9 cellular contexts compared by ENCODE assay signal in the genomic region with DNA sequence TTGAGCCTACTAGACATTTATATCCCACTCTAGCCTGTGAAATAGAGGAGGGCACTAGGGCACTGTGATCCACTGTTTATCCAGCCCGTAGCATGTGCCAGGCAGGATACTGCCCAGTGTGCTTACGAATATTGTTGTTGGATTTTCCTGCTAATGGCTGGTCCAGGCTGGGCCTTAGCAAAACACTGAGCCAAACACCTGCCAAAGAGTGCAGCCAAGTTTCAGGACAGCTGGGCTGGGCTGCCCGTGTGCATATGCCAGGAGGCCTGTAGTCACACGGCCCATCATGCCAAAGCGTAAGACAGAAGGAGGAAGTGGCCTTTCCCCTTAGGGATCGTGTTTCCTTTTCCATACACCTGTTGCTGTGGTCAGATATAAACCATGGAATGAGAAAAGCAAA. TPM values are rescaled to one million over a fixed set of nuclear protein-coding genes. Genes with fewer than 3 reads are reported as not detected.
DNase-seq lines count a peak whose midpoint lies in the region; ATAC-seq and TF ChIP-seq lines count a peak whose summit lies in the region.
"Had no signal": no experiment of that assay in that cellular context is flagged by ENCODE, and none has a peak within 500 bp of the region (broad histone marks: within the 10 kb centered on the region; RNA-seq: fewer than 3 reads in every experiment).

No MANE protein-coding gene starts in this region.

- TF ChIP-seq CTCF in ascending aorta (IDR thresholded peaks at IDR 0.05) (no peak), transverse colon (IDR thresholded peaks at IDR 0.05) (no peak)
- TF ChIP-seq CTCF in CD4-positive, alpha-beta T cell (IDR thresholded peaks at IDR 0.05), result no peak

- H3K4me3 ChIP-seq in ascending aorta (no peak overlapping the region), transverse colon (no peak overlapping the region)
- no peak overlapping the region for H3K4me3 ChIP-seq in effector memory CD4-positive, alpha-beta T cell (ENCODE audit: insufficient read depth, low read depth, low read length, poor library complexity, severe bottlenecking)

- H3K4me1 ChIP-seq in ascending aorta (peaks cover 0 to 26% of the 10 kb centered on the region in 2 donors), transverse colon (peaks cover 0 to 16% (median 2%) of the 10 kb centered on the region in 4 donors)
- H3K4me1 ChIP-seq in effector memory CD4-positive, alpha-beta T cell (ENCODE audit: control insufficient read depth, insufficient read depth, low read length, poor library complexity, severe bottlenecking), result no peaks in the 10 kb centered on the region

- no peaks in the 10 kb centered on the region for H3K27me3 Mint-ChIP-seq in CD4-positive, alpha-beta T cell

- no peak overlapping the region for H3K4me3 Mint-ChIP-seq in CD4-positive, alpha-beta T cell

- TF ChIP-seq EP300 in transverse colon (IDR thresholded peaks at IDR 0.05; ENCODE audit: low read depth), result no peak

- in situ Hi-C loops in transverse colon (cut with MboI; ENCODE audit: low pct_ligation_motif_present in 1 of 4, low pct_unique_long_range_greater_than_20kb in 1 of 4, low sequenced_read_pairs in 3 of 4), result no loop called here

- H3K36me3 Mint-ChIP-seq in CD4-positive, alpha-beta T cell (ENCODE audit: low read depth), result no peaks in the 10 kb centered on the region

- H3K36me3 ChIP-seq in ascending aorta (peaks cover 9 to 24% of the 10 kb centered on the region in 2 donors), transverse colon (peaks cover 0 to 5% (median 0%) of the 10 kb centered on the region in 4 donors)
- no peaks in the 10 kb centered on the region for H3K36me3 ChIP-seq in effector memory CD4-positive, alpha-beta T cell (ENCODE audit: control insufficient read depth, insufficient read depth, low read length)

- 30% methylated on average over 6 of the region's 6 CpGs; no CpG with 5 or more reads in 1 of the 2 donors for WGBS in transverse colon (ENCODE audit: low coverage in 1 of 2), 2 donors

- CTCF ChIA-PET in HEK293T (lab: Yijun Ruan, JAX), result no interaction called here
- CTCF ChIA-PET in CD4-positive, alpha-beta T cell (lab: Charles Lee), result no interaction called here

- no peak overlapping the region for H3K27ac Mint-ChIP-seq in CD4-positive, alpha-beta T cell

- no peaks in the 10 kb centered on the region for H3K4me1 Mint-ChIP-seq in CD4-positive, alpha-beta T cell (ENCODE audit: low read depth)

- no peaks in the 10 kb centered on the region for H3K27me3 ChIP-seq in ascending aorta
- no peaks in the 10 kb centered on the region for H3K27me3 ChIP-seq in transverse colon
- no peaks in the 10 kb centered on the region for H3K27me3 ChIP-seq in CD4-positive, alpha-beta T cell (ENCODE audit: control insufficient read depth, insufficient read depth, low read length)
- H3K27me3 ChIP-seq in effector memory CD4-positive, alpha-beta T cell (replicated peaks; ENCODE audit: control insufficient read depth, insufficient read depth, low read length, poor library complexity, severe bottlenecking), result no peaks in the 10 kb centered on the region

- no peak for TF ChIP-seq POLR2A in transverse colon (IDR thresholded peaks at IDR 0.05)

- intact Hi-C loops in ascending aorta (cut with DNase I) (loop anchor here (5.0 kb wide), 1 partner anchor 62 kb away; no protein-coding TSS in a partner anchor), transverse colon (cut with DNase I; ENCODE audit: low total_unique reads) (no loop called here)
- intact Hi-C loops in CD4-positive, alpha-beta T cell (cut with DNase I, micrococcal nuclease), result no loop called here

- peak overlapping the region; percentile 62 to 68 for H3K27ac ChIP-seq in ascending aorta
- H3K27ac ChIP-seq in transverse colon, result peak overlapping the region; percentile 37 to 46 (median 42)
- H3K27ac ChIP-seq in CD4-positive, alpha-beta T cell (ENCODE audit: low read depth, low read length), result no peak overlapping the region
- no peak overlapping the region for H3K27ac ChIP-seq in effector memory CD4-positive, alpha-beta T cell (ENCODE audit: insufficient read depth, low read length, poor library complexity, severe bottlenecking)

- POLR2A ChIA-PET in HEK293T (lab: Yijun Ruan, JAX), result no interaction called here
- POLR2A ChIA-PET in CD4-positive, alpha-beta T cell (lab: Charles Lee), result no interaction called here

- ATAC-seq in CD4-positive, alpha-beta T cell (ENCODE audit: poor library complexity), result no peak

- H3K9me3 Mint-ChIP-seq in CD4-positive, alpha-beta T cell, result no peaks in the 10 kb centered on the region
- H3K9me3 Mint-ChIP-seq: HFFc6 had no signal

- H3K9me3 ChIP-seq in ascending aorta (no peaks in the 10 kb centered on the region), transverse colon (no peaks in the 10 kb centered on the region)
- H3K9me3 ChIP-seq in CD4-positive, alpha-beta T cell (ENCODE audit: control insufficient read depth, low read length), result no peaks in the 10 kb centered on the region
- no peaks in the 10 kb centered on the region for H3K9me3 ChIP-seq in effector memory CD4-positive, alpha-beta T cell (ENCODE audit: control insufficient read depth, low read length)

- DNase-seq in NCI-H1105 treated with DMSO at 0.1 percent for 48 hours (lab: John Stamatoyannopoulos, UW) (peak; percentile 51), ascending aorta (ENCODE audit: low spot score in 2 of 2) (peak; percentile 42 to 90), kidney tubule cell (ENCODE audit: low spot score) (peak; percentile 85), transverse colon (peak; percentile 39), HEK293T (ENCODE audit: extremely low spot score) (no peak)
- no peak for DNase-seq in CD4-positive, alpha-beta T cell
- DNase-seq in effector memory CD4-positive, alpha-beta T cell, result no peak
- DNase-seq: GDM1, HFFc6 had no signal

TF ChIP-seq in HEK293T, 16 proteins besides CTCF, POLR2A, EP300 and RAD21:
- TF ChIP-seq, protein P1, sequence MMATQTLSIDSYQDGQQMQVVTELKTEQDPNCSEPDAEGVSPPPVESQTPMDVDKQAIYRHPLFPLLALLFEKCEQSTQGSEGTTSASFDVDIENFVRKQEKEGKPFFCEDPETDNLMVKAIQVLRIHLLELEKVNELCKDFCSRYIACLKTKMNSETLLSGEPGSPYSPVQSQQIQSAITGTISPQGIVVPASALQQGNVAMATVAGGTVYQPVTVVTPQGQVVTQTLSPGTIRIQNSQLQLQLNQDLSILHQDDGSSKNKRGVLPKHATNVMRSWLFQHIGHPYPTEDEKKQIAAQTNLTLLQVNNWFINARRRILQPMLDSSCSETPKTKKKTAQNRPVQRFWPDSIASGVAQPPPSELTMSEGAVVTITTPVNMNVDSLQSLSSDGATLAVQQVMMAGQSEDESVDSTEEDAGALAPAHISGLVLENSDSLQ (IDR thresholded peaks at IDR 0.05), result no peak
- no peak for TF ChIP-seq SUZ12 (IDR thresholded peaks at IDR 0.05)
- no peak for TF ChIP-seq FOXA1 (IDR thresholded peaks at IDR 0.05)
- no peak for TF ChIP-seq L3MBTL2 (conservative IDR thresholded peaks at IDR 0.05)
- TF ChIP-seq CTBP1 (IDR thresholded peaks at IDR 0.05; ENCODE audit: borderline replicate concordance), result no peak

RNA-seq across cellular contexts. Expression of a gene that starts 54.5 kb away (rescaled TPM):
- total RNA-seq in ascending aorta (18.6 TPM), transverse colon (10 to 100 TPM in 2 of 4 donors, 1 to 10 TPM in 2; 2.2 to 23.3 (median 9.3) TPM)
- total RNA-seq in CD4-positive, alpha-beta T cell, result 10 to 100 TPM; 28.2 to 32.5 TPM

Comparison
In these comparisons a context has a peak if more than half of its experiments do, and no peak if none do; other contexts are left out.
1. DNase-seq: peak in NCI-H1105 treated with DMSO at 0.1 percent for 48 hours (single experiment), ascending aorta (2 of 2), kidney tubule cell (single experiment) and transverse colon (single experiment); none in HEK293T (single experiment), CD4-positive, alpha-beta T cell (0 of 10) and effector memory CD4-positive, alpha-beta T cell (0 of 3).
2. H3K27ac ChIP-seq: peak in ascending aorta (2 of 2) and transverse colon (4 of 4); none in CD4-positive, alpha-beta T cell (single experiment) and effector memory CD4-positive, alpha-beta T cell (single experiment).